ENCODE assay signal across 1 cellular context in genomic region chr6:137641474-137642077, GRCh38.
A peak's percentile ranks its signal among the peaks of the same experiment; 100 is the strongest.
TF ChIP-seq lines count a peak whose summit lies in the region.

No MANE protein-coding gene starts in this region.

TF ChIP-seq in GM12878, 131 proteins besides CTCF, POLR2A, EP300 and RAD21 (continued from another document):
- TF ChIP-seq, protein P1, sequence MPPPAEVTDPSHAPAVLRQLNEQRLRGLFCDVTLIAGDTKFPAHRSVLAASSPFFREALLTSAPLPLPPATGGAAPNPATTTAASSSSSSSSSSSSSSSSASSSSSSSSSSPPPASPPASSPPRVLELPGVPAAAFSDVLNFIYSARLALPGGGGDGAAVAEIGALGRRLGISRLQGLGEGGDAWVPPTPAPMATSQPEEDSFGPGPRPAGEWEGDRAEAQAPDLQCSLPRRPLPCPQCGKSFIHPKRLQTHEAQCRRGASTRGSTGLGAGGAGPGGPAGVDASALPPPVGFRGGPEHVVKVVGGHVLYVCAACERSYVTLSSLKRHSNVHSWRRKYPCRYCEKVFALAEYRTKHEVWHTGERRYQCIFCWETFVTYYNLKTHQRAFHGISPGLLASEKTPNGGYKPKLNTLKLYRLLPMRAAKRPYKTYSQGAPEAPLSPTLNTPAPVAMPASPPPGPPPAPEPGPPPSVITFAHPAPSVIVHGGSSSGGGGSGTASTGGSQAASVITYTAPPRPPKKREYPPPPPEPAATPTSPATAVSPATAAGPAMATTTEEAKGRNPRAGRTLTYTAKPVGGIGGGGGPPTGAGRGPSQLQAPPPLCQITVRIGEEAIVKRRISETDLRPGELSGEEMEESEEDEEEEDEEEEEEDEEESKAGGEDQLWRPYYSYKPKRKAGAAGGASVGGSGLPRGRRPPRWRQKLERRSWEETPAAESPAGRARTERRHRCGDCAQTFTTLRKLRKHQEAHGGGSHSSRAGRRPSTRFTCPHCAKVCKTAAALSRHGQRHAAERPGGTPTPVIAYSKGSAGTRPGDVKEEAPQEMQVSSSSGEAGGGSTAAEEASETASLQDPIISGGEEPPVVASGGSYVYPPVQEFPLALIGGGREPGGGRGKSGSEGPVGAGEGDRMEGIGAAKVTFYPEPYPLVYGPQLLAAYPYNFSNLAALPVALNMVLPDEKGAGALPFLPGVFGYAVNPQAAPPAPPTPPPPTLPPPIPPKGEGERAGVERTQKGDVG (CRISPR knock-in tag; IDR thresholded peaks at IDR 0.05): no peak
- no peak for TF ChIP-seq KAT2A (conservative IDR thresholded peaks at IDR 0.05; ENCODE audit: control insufficient read depth, low read depth, low read length)
- no peak for TF ChIP-seq E2F8 (IDR thresholded peaks at IDR 0.05; ENCODE audit: low read depth, partially characterized antibody)
- no peak for TF ChIP-seq MYB (IDR thresholded peaks at IDR 0.05; ENCODE audit: borderline replicate concordance, low read depth, low read length)
- no peak for TF ChIP-seq IKZF2 (IDR thresholded peaks at IDR 0.05)
- TF ChIP-seq CBX5 (IDR thresholded peaks at IDR 0.05; ENCODE audit: low read depth): 0 out of 2 replicates have a peak, but pooled peaks have one; percentile 30
- no peak for TF ChIP-seq CBFB (IDR thresholded peaks at IDR 0.05; ENCODE audit: low read depth)
- no peak for TF ChIP-seq BHLHE40 (IDR thresholded peaks at IDR 0.05; ENCODE audit: borderline replicate concordance in 1 of 2, low read depth in 2 of 2, low read length in 1 of 2)
- TF ChIP-seq IKZF1 (conservative IDR thresholded peaks at IDR 0.05): no peak
- no peak; the same call in 1 of the 2 replicates for TF ChIP-seq RUNX3 (IDR thresholded peaks at IDR 0.05; ENCODE audit: low read length)
- TF ChIP-seq, protein P2, sequence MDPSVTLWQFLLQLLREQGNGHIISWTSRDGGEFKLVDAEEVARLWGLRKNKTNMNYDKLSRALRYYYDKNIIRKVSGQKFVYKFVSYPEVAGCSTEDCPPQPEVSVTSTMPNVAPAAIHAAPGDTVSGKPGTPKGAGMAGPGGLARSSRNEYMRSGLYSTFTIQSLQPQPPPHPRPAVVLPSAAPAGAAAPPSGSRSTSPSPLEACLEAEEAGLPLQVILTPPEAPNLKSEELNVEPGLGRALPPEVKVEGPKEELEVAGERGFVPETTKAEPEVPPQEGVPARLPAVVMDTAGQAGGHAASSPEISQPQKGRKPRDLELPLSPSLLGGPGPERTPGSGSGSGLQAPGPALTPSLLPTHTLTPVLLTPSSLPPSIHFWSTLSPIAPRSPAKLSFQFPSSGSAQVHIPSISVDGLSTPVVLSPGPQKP (IDR thresholded peaks at IDR 0.05; ENCODE audit: low read depth, low read length): no peak
- no peak for TF ChIP-seq EED (IDR thresholded peaks at IDR 0.05; ENCODE audit: low read depth)
- 0 out of 2 replicates have a peak, but pooled peaks have one; percentile 23 for TF ChIP-seq ATF7 (IDR thresholded peaks at IDR 0.05; ENCODE audit: low read depth)
- no peak for TF ChIP-seq ZBED1 (IDR thresholded peaks at IDR 0.05; ENCODE audit: borderline replicate concordance)
- no peak for TF ChIP-seq POU2F2 (IDR thresholded peaks at IDR 0.05; ENCODE audit: borderline replicate concordance, low read depth, low read length)
- no peak for TF ChIP-seq JUNB (IDR thresholded peaks at IDR 0.05)
- TF ChIP-seq, protein P3, sequence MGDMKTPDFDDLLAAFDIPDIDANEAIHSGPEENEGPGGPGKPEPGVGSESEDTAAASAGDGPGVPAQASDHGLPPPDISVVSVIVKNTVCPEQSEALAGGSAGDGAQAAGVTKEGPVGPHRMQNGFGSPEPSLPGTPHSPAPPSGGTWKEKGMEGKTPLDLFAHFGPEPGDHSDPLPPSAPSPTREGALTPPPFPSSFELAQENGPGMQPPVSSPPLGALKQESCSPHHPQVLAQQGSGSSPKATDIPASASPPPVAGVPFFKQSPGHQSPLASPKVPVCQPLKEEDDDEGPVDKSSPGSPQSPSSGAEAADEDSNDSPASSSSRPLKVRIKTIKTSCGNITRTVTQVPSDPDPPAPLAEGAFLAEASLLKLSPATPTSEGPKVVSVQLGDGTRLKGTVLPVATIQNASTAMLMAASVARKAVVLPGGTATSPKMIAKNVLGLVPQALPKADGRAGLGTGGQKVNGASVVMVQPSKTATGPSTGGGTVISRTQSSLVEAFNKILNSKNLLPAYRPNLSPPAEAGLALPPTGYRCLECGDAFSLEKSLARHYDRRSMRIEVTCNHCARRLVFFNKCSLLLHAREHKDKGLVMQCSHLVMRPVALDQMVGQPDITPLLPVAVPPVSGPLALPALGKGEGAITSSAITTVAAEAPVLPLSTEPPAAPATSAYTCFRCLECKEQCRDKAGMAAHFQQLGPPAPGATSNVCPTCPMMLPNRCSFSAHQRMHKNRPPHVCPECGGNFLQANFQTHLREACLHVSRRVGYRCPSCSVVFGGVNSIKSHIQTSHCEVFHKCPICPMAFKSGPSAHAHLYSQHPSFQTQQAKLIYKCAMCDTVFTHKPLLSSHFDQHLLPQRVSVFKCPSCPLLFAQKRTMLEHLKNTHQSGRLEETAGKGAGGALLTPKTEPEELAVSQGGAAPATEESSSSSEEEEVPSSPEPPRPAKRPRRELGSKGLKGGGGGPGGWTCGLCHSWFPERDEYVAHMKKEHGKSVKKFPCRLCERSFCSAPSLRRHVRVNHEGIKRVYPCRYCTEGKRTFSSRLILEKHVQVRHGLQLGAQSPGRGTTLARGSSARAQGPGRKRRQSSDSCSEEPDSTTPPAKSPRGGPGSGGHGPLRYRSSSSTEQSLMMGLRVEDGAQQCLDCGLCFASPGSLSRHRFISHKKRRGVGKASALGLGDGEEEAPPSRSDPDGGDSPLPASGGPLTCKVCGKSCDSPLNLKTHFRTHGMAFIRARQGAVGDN (IDR thresholded peaks at IDR 0.05): no peak
- 0 out of 2 replicates have a peak, but pooled peaks have one; percentile 50 for TF ChIP-seq NBN (IDR thresholded peaks at IDR 0.05)
- 0 out of 2 replicates have a peak, but pooled peaks have one; percentile 37 for TF ChIP-seq MXI1 (IDR thresholded peaks at IDR 0.05; ENCODE audit: low read depth, low read length)
- TF ChIP-seq SMC3 (IDR thresholded peaks at IDR 0.05; ENCODE audit: borderline replicate concordance, low read length): peak; percentile 83
- peak; percentile 63; the same call in 1 of the 2 replicates for TF ChIP-seq YY1 (IDR thresholded peaks at IDR 0.05; ENCODE audit: low read depth, low read length)
- TF ChIP-seq REST (IDR thresholded peaks at IDR 0.05; ENCODE audit: low read depth, low read length): no peak
